In the genomic region with DNA sequence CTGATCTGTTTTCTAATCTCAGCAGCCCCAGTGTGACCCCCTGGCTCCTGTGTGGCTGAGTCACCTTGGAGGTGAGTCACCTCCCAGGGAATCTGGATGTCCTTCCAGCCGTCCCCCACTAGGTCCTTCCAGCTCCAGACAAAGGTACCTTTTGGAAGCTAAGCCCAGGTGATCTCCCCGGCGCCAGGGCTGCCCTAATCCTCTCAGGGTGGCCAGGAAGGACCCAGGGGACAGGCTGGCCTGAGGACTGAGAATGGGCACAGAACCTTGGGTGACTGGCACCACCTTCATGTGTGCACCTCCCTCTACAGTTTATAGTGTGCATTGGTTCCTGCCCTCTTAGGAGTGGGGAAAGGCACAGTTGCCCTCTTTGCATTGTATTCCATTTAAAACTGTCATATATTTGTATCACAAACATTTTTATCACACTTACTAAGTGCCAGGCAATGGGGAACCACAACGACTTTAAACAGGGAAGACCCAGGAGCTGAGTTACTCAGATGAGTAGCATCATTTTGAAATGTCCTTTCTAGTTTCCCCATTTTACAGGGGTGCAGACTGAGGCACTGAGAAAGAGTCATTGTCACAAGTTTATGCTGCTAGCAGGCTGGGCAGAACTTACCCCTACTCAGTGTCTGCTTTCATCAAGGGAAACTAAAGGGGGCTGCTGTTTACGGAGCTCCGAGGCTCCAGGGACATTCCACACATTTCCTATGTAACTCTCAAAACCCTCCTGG, we compare ENCODE assay signal across 1 cellular context.
TF ChIP-seq lines count a peak whose summit lies in the region.

No MANE protein-coding gene starts in this region.

TF ChIP-seq in K562, 482 proteins besides CTCF, POLR2A, EP300 and RAD21:
- TF ChIP-seq RBM25 (IDR thresholded peaks at IDR 0.05; ENCODE audit: low read depth, low read length, severe bottlenecking), result peak; percentile 54
- no peak for TF ChIP-seq CAMTA2 (CRISPR knock-in tag; conservative IDR thresholded peaks at IDR 0.05)
- TF ChIP-seq, protein P1, sequence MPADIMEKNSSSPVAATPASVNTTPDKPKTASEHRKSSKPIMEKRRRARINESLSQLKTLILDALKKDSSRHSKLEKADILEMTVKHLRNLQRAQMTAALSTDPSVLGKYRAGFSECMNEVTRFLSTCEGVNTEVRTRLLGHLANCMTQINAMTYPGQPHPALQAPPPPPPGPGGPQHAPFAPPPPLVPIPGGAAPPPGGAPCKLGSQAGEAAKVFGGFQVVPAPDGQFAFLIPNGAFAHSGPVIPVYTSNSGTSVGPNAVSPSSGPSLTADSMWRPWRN (IDR thresholded peaks at IDR 0.05; ENCODE audit: low read depth), result no peak
- TF ChIP-seq, protein P2, sequence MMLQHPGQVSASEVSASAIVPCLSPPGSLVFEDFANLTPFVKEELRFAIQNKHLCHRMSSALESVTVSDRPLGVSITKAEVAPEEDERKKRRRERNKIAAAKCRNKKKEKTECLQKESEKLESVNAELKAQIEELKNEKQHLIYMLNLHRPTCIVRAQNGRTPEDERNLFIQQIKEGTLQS (IDR thresholded peaks at IDR 0.05), result peak; percentile 43; the same call in 1 of the 2 replicates
- TF ChIP-seq, protein P2 (CRISPR knock-in tag; conservative IDR thresholded peaks at IDR 0.05), result no peak
- TF ChIP-seq XRCC4 (IDR thresholded peaks at IDR 0.05; ENCODE audit: extremely low read depth, insufficient read depth, insufficient read length), result no peak
- TF ChIP-seq, protein P3, sequence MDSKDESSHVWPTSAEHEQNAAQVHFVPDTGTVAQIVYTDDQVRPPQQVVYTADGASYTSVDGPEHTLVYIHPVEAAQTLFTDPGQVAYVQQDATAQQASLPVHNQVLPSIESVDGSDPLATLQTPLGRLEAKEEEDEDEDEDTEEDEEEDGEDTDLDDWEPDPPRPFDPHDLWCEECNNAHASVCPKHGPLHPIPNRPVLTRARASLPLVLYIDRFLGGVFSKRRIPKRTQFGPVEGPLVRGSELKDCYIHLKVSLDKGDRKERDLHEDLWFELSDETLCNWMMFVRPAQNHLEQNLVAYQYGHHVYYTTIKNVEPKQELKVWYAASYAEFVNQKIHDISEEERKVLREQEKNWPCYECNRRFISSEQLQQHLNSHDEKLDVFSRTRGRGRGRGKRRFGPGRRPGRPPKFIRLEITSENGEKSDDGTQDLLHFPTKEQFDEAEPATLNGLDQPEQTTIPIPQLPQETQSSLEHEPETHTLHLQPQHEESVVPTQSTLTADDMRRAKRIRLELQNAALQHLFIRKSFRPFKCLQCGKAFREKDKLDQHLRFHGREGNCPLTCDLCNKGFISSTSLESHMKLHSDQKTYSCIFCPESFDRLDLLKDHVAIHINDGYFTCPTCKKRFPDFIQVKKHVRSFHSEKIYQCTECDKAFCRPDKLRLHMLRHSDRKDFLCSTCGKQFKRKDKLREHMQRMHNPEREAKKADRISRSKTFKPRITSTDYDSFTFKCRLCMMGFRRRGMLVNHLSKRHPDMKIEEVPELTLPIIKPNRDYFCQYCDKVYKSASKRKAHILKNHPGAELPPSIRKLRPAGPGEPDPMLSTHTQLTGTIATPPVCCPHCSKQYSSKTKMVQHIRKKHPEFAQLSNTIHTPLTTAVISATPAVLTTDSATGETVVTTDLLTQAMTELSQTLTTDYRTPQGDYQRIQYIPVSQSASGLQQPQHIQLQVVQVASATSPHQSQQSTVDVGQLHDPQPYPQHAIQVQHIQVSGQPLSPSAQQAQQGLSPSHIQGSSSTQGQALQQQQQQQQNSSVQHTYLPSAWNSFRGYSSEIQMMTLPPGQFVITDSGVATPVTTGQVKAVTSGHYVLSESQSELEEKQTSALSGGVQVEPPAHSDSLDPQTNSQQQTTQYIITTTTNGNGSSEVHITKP (IDR thresholded peaks at IDR 0.05; ENCODE audit: partially characterized antibody), result no peak
